8 cellular contexts compared by ENCODE assay signal in genomic region chr14:84554136-84554535, GRCh38.
"Had no signal": no experiment of that assay in that cellular context is flagged by ENCODE, and none has a peak within 500 bp of the region (broad histone marks: within the 10 kb centered on the region; RNA-seq: fewer than 3 reads in every experiment).

No MANE protein-coding gene starts in this region.

- H3K4me3 ChIP-seq: GM12878 had no signal

- ATAC-seq: GM12878 had no signal

- DNase-seq: GDM1, GF-D8 had no signal

- FAIRE-seq: G401.6, GM12878, GM12891, GM12892, GM18507, GM19239 had no signal
